31 cellular contexts compared by ENCODE assay signal in the genomic region with DNA sequence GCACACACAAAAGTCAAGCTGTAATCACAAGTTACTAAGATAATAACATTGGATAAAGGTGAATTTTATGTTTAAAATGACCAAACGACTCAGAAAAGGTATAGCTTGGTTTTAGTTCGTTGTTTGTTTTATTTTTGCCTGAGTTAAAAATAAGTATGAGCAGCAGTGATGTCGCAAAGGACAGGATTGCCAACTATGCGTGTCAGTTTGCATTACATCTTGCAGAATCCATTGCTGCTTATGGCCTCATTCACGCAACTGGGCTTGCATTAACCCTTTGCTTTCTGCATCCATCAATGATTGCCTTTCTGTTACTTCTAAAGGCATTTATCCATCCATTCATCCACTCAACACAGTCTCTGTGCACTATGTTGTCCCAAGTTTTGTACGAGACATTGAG.
"Had no signal": no experiment of that assay in that cellular context is flagged by ENCODE, and none has a peak within 500 bp of the region (broad histone marks: within the 10 kb centered on the region; RNA-seq: fewer than 3 reads in every experiment).

No MANE protein-coding gene starts in this region.

- H3K4me3 ChIP-seq: neural progenitor cell, ovary, right lobe of liver, sigmoid colon, skin epidermis, smooth muscle cell, spleen, suprapubic skin, testis, tibial artery, transverse colon, upper lobe of right lung, uterus had no signal

- DNase-seq: naive thymus-derived CD4-positive, alpha-beta T cell; natural killer cell; occipital lobe; ovary; posterior cingulate gyrus; right cardiac atrium; right lobe of liver; sigmoid colon; spleen; stimulated activated CD4-positive, alpha-beta T cell treated with anti-CD3 and anti-CD28 coated beads, Interleukin-12 subunit alpha, Interleukin-12 subunit beta, amount 100 ng/mL, for 4 hours; stimulated activated CD4-positive, alpha-beta T cell treated with anti-CD3 and anti-CD28 coated beads, Interleukin-1b, Interleukin-23, amount 100 ng/mL, for 48 hours; stimulated activated CD4-positive, alpha-beta T cell treated with anti-CD3 and anti-CD28 coated beads, Interleukin-4, amount 100 ng/mL, for 1 hour; stimulated activated CD4-positive, alpha-beta T cell treated with anti-CD3 and anti-CD28 coated beads, Interleukin-4, amount 100 ng/mL, for 4 hours; stimulated activated CD8-positive, alpha-beta memory T cell treated with anti-CD3 and anti-CD28 coated beads, Interleukin-4, amount 100 ng/mL, for 48 hours; stimulated activated naive CD4-positive, alpha-beta T cell; stimulated activated naive CD8-positive, alpha-beta T cell treated with anti-CD3 and anti-CD28 coated beads, Interleukin-15, amount 100 ng/mL, for 72 hours; stimulated activated naive CD8-positive, alpha-beta T cell treated with anti-CD3 and anti-CD28 coated beads, Interleukin-15, Interleukin-2, amounts not matched to agents 100 U/mL and 50 U/mL, for 24 hours; testis; tibial artery; transverse colon; upper lobe of right lung; uterus had no signal

- H3K79me2 ChIP-seq: parathyroid adenoma had no signal

- H3K4me1 Mint-ChIP-seq: naive thymus-derived CD4-positive, alpha-beta T cell; natural killer cell; stimulated activated memory B cell treated with anti-CD40 and anti-IgM and Interleukin-4, amounts not matched to agents 10 μg/mL and 1 μg/mL and 100 μg/mL, for 72 hours; stimulated activated naive CD8-positive, alpha-beta T cell treated with anti-CD3 and anti-CD28 coated beads, Interleukin-15, amount 100 ng/mL, for 72 hours had no signal

- H3K9ac ChIP-seq: neural progenitor cell, parathyroid adenoma had no signal

- H3K27ac Mint-ChIP-seq: naive thymus-derived CD4-positive, alpha-beta T cell; natural killer cell; nephron; neural progenitor cell; progenitor cell of endocrine pancreas; stimulated activated memory B cell treated with anti-CD40 and anti-IgM and Interleukin-4, amounts not matched to agents 10 μg/mL and 1 μg/mL and 100 μg/mL, for 72 hours; stimulated activated naive CD8-positive, alpha-beta T cell treated with anti-CD3 and anti-CD28 coated beads, Interleukin-15, amount 100 ng/mL, for 72 hours; type B pancreatic cell had no signal

- H3K36me3 ChIP-seq: neural progenitor cell, ovary, right lobe of liver, sigmoid colon, spleen, suprapubic skin, tibial artery, transverse colon, upper lobe of right lung, uterus had no signal

- H3K4me3 Mint-ChIP-seq: naive thymus-derived CD4-positive, alpha-beta T cell; natural killer cell; nephron; neural progenitor cell; stimulated activated memory B cell treated with anti-CD40 and anti-IgM and Interleukin-4, amounts not matched to agents 10 μg/mL and 1 μg/mL and 100 μg/mL, for 72 hours; stimulated activated naive CD8-positive, alpha-beta T cell treated with anti-CD3 and anti-CD28 coated beads, Interleukin-15, amount 100 ng/mL, for 72 hours; type B pancreatic cell had no signal

- ATAC-seq: naive thymus-derived CD4-positive, alpha-beta T cell; natural killer cell; right cardiac atrium; right lobe of liver; stimulated activated memory B cell treated with anti-CD40 and anti-IgM and Interleukin-4, amounts not matched to agents 10 μg/mL and 1 μg/mL and 100 μg/mL, for 72 hours; stimulated activated naive CD8-positive, alpha-beta T cell treated with anti-CD3 and anti-CD28 coated beads, Interleukin-15, amount 100 ng/mL, for 72 hours; stimulated activated naive CD8-positive, alpha-beta T cell treated with anti-CD3 and anti-CD28 coated beads, Interleukin-15, Interleukin-2, amounts not matched to agents 100 U/mL and 50 U/mL, for 24 hours; upper lobe of right lung had no signal

- H3K4me2 ChIP-seq: neural progenitor cell, smooth muscle cell had no signal

- H3K27ac ChIP-seq: neural progenitor cell, ovary, parathyroid adenoma, right lobe of liver, sigmoid colon, skin epidermis, spleen, suprapubic skin, testis, tibial artery, transverse colon, upper lobe of right lung, uterus had no signal

- H3K9me3 Mint-ChIP-seq: nephron, type B pancreatic cell had no signal

- H3K27me3 ChIP-seq: neural progenitor cell, ovary, right lobe of liver, sigmoid colon, spleen, suprapubic skin, testis, tibial artery, transverse colon, upper lobe of right lung, uterus had no signal

- H3K4me1 ChIP-seq: parathyroid adenoma, right lobe of liver, sigmoid colon, spleen, suprapubic skin, testis, tibial artery, transverse colon, upper lobe of right lung, uterus had no signal

- H3K27me3 Mint-ChIP-seq: progenitor cell of endocrine pancreas; stimulated activated memory B cell treated with anti-CD40 and anti-IgM and Interleukin-4, amounts not matched to agents 10 μg/mL and 1 μg/mL and 100 μg/mL, for 72 hours; stimulated activated naive CD8-positive, alpha-beta T cell treated with anti-CD3 and anti-CD28 coated beads, Interleukin-15, amount 100 ng/mL, for 72 hours; type B pancreatic cell had no signal

- H2AFZ ChIP-seq: neural progenitor cell, parathyroid adenoma had no signal

- H3K36me3 Mint-ChIP-seq: naive thymus-derived CD4-positive, alpha-beta T cell; natural killer cell; neural progenitor cell; stimulated activated memory B cell treated with anti-CD40 and anti-IgM and Interleukin-4, amounts not matched to agents 10 μg/mL and 1 μg/mL and 100 μg/mL, for 72 hours; type B pancreatic cell had no signal

- H3K9me3 ChIP-seq: ovary, right lobe of liver, sigmoid colon, testis, tibial artery, transverse colon, upper lobe of right lung, uterus had no signal
